In the genomic region with DNA sequence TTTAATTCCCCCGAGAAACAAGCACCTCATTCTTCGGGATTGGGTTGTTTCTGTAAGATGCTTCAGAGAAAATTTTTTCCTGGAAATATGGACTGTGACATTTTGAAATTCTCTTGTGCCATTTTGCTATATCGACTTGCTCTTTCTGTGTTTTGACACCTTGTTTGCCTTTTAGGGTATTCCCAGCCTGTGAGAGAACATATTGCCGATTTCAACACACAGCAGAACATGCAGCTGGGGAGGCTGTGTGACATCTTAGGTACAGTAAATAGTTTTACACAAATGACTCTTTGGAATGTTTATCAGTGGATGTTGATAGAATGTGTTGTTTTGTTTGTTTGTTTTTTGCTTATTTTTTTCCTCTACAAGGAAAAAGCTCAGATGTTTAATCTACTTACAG, we compare ENCODE assay signal across 24 cellular contexts.
"Had no signal": no experiment of that assay in that cellular context is flagged by ENCODE, and none has a peak within 500 bp of the region (broad histone marks: within the 10 kb centered on the region; RNA-seq: fewer than 3 reads in every experiment).

No MANE protein-coding gene starts in this region.

- H3K79me2 ChIP-seq: parathyroid adenoma had no signal

- H3K4me1 ChIP-seq: parathyroid adenoma, psoas muscle, right lobe of liver, sigmoid colon, stomach, thyroid gland, tibial nerve, upper lobe of right lung, uterus had no signal

- FAIRE-seq: small intestine had no signal

- H3K9ac ChIP-seq: neural progenitor cell, parathyroid adenoma had no signal

- H3K27me3 ChIP-seq: neural progenitor cell, ovary, right lobe of liver, sigmoid colon, stomach, thyroid gland, tibial nerve, upper lobe of right lung, uterus had no signal

- H2AFZ ChIP-seq: neural progenitor cell, parathyroid adenoma had no signal

- H3K9me3 ChIP-seq: ovary, psoas muscle, right lobe of liver, sigmoid colon, stomach, thoracic aorta, thyroid gland, tibial nerve, upper lobe of right lung, uterus had no signal

- DNase-seq: natural killer cell; occipital lobe; ovary; posterior cingulate gyrus; psoas muscle; right cardiac atrium; right lobe of liver; sigmoid colon; small intestine; stimulated activated CD4-positive, alpha-beta T cell treated with anti-CD3 and anti-CD28 coated beads, Interleukin-15, amount 100 ng/mL, for 24 hours; stimulated activated CD4-positive, alpha-beta T cell treated with anti-CD3 and anti-CD28 coated beads, Interleukin-2, amount 100 ng/mL, for 24 hours; stimulated activated CD4-positive, alpha-beta T cell treated with anti-CD3 and anti-CD28 coated beads, Interleukin-2, amount 100 ng/mL, for 48 hours; stimulated activated CD4-positive, alpha-beta T cell treated with anti-CD3 and anti-CD28 coated beads, Interleukin-4, amount 100 ng/mL, for 24 hours; stimulated activated naive B cell treated with anti-CD40 and anti-IgM and Interleukin-4, amounts not matched to agents 10 μg/mL and 1 μg/mL and 100 μg/mL, for 72 hours; stimulated activated naive CD4-positive, alpha-beta T cell treated with Interleukin-2 at 50 U/mL for 16 hours; stomach; thyroid gland; upper lobe of right lung; uterus had no signal

- H3K4me2 ChIP-seq: neural progenitor cell had no signal

- H3K36me3 ChIP-seq: neural progenitor cell, ovary, right lobe of liver, sigmoid colon, stomach, thoracic aorta, thyroid gland, tibial nerve, upper lobe of right lung, uterus had no signal

- ATAC-seq: natural killer cell; psoas muscle; right cardiac atrium; right lobe of liver; stimulated activated effector memory CD8-positive, alpha-beta T cell treated with anti-CD3 and anti-CD28 coated beads, Interleukin-12 subunit alpha, Interleukin-12 subunit beta, amount 100 ng/mL, for 72 hours; stimulated activated naive B cell treated with anti-CD40 and anti-IgM and Interleukin-4, amounts not matched to agents 10 μg/mL and 1 μg/mL and 100 μg/mL, for 72 hours; upper lobe of right lung had no signal

- H3K27ac ChIP-seq: neural progenitor cell, ovary, parathyroid adenoma, psoas muscle, right lobe of liver, sigmoid colon, stomach, thoracic aorta, thyroid gland, tibial nerve, upper lobe of right lung, uterus had no signal

- H3K4me3 ChIP-seq: neural progenitor cell, ovary, psoas muscle, right lobe of liver, sigmoid colon, stomach, thoracic aorta, thyroid gland, tibial nerve, upper lobe of right lung, uterus had no signal
